Comparison of ENCODE assay signal across 13 cellular contexts in genomic region chr22:18048441-18048898, GRCh38. TPM values are rescaled to one million over a fixed set of nuclear protein-coding genes. Genes with fewer than 3 reads are reported as not detected.
DNase-seq lines count a peak whose midpoint lies in the region; ATAC-seq, FAIRE-seq and TF ChIP-seq lines count a peak whose summit lies in the region.
"Had no signal": no experiment of that assay in that cellular context is flagged by ENCODE, and none has a peak within 500 bp of the region (broad histone marks: within the 10 kb centered on the region; RNA-seq: fewer than 3 reads in every experiment).

No MANE protein-coding gene starts in this region.

- WGBS in GM12878 (ENCODE audit: insufficient coverage, insufficient replicate concordance, low lambda C conversion rate, missing lambda C conversion rate): 63% methylated on average over 29 of the region's 29 CpGs
- WGBS in testis, 2 donors: 53 to 61% methylated on average over 28 to 29 of the region's 29 CpGs

- no peak for FAIRE-seq in GM12878 (lab: Jason Lieb, UNC)

- H4K20me1 ChIP-seq in GM12878 (ENCODE audit: control insufficient read depth, insufficient read depth): no peaks in the 10 kb centered on the region

- no peak for ATAC-seq in GM12878
- no peak for ATAC-seq in memory B cell (ENCODE audit: low read depth)
- no peak for ATAC-seq in GM21367 (IDR thresholded peaks at IDR 0.05; ENCODE audit: unreplicated experiment)
- ATAC-seq in left ventricle myocardium superior: no peak

- in situ Hi-C loops in G401 (cut with HindIII; ENCODE audit: low sequenced_read_pairs) (no loop called here), GM12878 (cut with MboI) (no loop called here)

- intact Hi-C loops in GM12878 (cut with micrococcal nuclease; ENCODE audit: unreplicated experiment) (no loop called here), testis (cut with DNase I; ENCODE audit: low total_unique reads) (no loop called here), left ventricle myocardium superior (cut with micrococcal nuclease) (no loop called here)

- no peak for TF ChIP-seq EP300 in GM12878 (IDR thresholded peaks at IDR 0.05; ENCODE audit: borderline replicate concordance in 1 of 2, control insufficient read depth in 1 of 2, low read depth in 2 of 2, low read length in 2 of 2)

- no peak overlapping the region for H2AFZ ChIP-seq in GM12878 (ENCODE audit: control insufficient read depth, low read depth, low read length)

- SMC1A ChIA-PET in GM12878 (lab: Charles Lee; ENCODE audit: uncharacterized antibody, unreplicated experiment): interaction anchor here (0.9 kb wide), 1 partner anchor 28 kb away, joined by 3 read pairs; no protein-coding TSS in a partner anchor

- POLR2A ChIA-PET in GM12878 (lab: Charles Lee): no interaction called here

- no peaks in the 10 kb centered on the region for H3K79me2 ChIP-seq in GM12878 (ENCODE audit: control insufficient read depth, insufficient read depth, low read length)

- H3K27me3 ChIP-seq in GM12878 (replicated peaks in 1 of 2; ENCODE audit: control insufficient read depth in 2 of 2, insufficient read depth in 2 of 2, low read length in 1 of 2) (no peaks in the 10 kb centered on the region), testis (no peaks in the 10 kb centered on the region)

- H3K27ac ChIP-seq in GM12878 (ENCODE audit: control insufficient read depth, insufficient read depth): no peak overlapping the region
- H3K27ac ChIP-seq in testis: peak overlapping the region in 1 of 2 donors; percentile 50

- BruUV-seq in GM12878 (replicated peaks; lab: Mats Ljungman, UMichigan): no TSS peak

- no peak overlapping the region for H3K4me3 ChIP-seq in GM12878
- peak overlapping the region in 1 of 2 donors; percentile 9 for H3K4me3 ChIP-seq in testis

- peak overlapping the region; percentile 3 for H3K4me3 Mint-ChIP-seq in memory B cell

- RAD21 ChIA-PET in GM12878 (lab: Charles Lee; ENCODE audit: unreplicated experiment): no interaction called here

- H3K27me3 Mint-ChIP-seq in memory B cell: no peaks in the 10 kb centered on the region

- H3K4me1 Mint-ChIP-seq in memory B cell: peaks cover 7% of the 10 kb centered on the region

- H3K9me3 ChIP-seq in GM12878 (replicated peaks; ENCODE audit: control insufficient read depth, insufficient read depth, low read length) (no peaks in the 10 kb centered on the region), testis (no peaks in the 10 kb centered on the region)

- H3K9me3 Mint-ChIP-seq in memory B cell: no peaks in the 10 kb centered on the region

- TF ChIP-seq CTCF in GM12878 (IDR thresholded peaks at IDR 0.05 in 2 of 3, conservative IDR thresholded peaks at IDR 0.05 in 1 of 3; ENCODE audit: control insufficient read depth in 2 of 3, extremely low read depth in 1 of 3, insufficient read depth in 1 of 3, low read depth in 3 of 3, low read length in 3 of 3) (no peak), testis (IDR thresholded peaks at IDR 0.05) (no peak)

- H3K36me3 ChIP-seq in GM12878 (ENCODE audit: control insufficient read depth in 2 of 2, insufficient read depth in 2 of 2, low read length in 1 of 2) (no peaks in the 10 kb centered on the region), testis (ENCODE audit: low read depth, missing control alignments) (no peaks in the 10 kb centered on the region)

- DNase-seq in G401 (ENCODE audit: low spot score): peak; percentile 30
- DNase-seq in GM12878 (ENCODE audit: low read depth, low spot score): no peak
- no peak for DNase-seq in memory B cell (ENCODE audit: low spot score in 2 of 2)
- DNase-seq in testis: peak; percentile 46
- no peak for DNase-seq in HuH-7 (ENCODE audit: low spot score)
- no peak for DNase-seq in left ventricle myocardium superior
- no peak for DNase-seq in NCI-H1694 treated with DMSO at 0.1 percent for 48 hours (lab: John Stamatoyannopoulos, UW)
- DNase-seq: activated CD4-positive, alpha-beta T cell treated with anti-CD3 and anti-CD28 coated beads, Interleukin-2, amount 50 U/mL, for 48 hours; cerebellar nuclear complex; NCI-H1092; NCI-H774; right cardiac atrium had no signal

- no peak for TF ChIP-seq RAD21 in GM12878 (IDR thresholded peaks at IDR 0.05; ENCODE audit: insufficient read depth, low read depth, low read length)

- H3K9ac ChIP-seq in GM12878 (ENCODE audit: control insufficient read depth, insufficient read depth, low read length): no peak overlapping the region

- no peak overlapping the region for H3K27ac Mint-ChIP-seq in memory B cell

- no peak overlapping the region; the same call in 1 of the 2 replicates for H3K4me2 ChIP-seq in GM12878 (ENCODE audit: control insufficient read depth, insufficient read depth)

- no peaks in the 10 kb centered on the region for H3K36me3 Mint-ChIP-seq in memory B cell

- H3K4me1 ChIP-seq in GM12878 (ENCODE audit: control insufficient read depth, insufficient read depth, low read length): no peaks in the 10 kb centered on the region; the same call in 1 of the 2 replicates
- H3K4me1 ChIP-seq in testis: peaks cover 19% of the 10 kb centered on the region

- no peak for TF ChIP-seq POLR2A in GM12878 (IDR thresholded peaks at IDR 0.05; ENCODE audit: low read depth, low read length)
- TF ChIP-seq POLR2A in testis (IDR thresholded peaks at IDR 0.05): no peak

- CTCF ChIA-PET in GM12878 (lab: Yijun Ruan, JAX): interaction anchor here (0.6 kb wide), 1 partner anchor 205 kb away, joined by 4 read pairs; no protein-coding TSS in a partner anchor

TF ChIP-seq in GM12878, 131 proteins besides CTCF, POLR2A, EP300 and RAD21 (continues in another document):
- TF ChIP-seq IKZF1 (conservative IDR thresholded peaks at IDR 0.05): no peak
- no peak for TF ChIP-seq KLF5 (IDR thresholded peaks at IDR 0.05; ENCODE audit: partially characterized antibody)
- no peak for TF ChIP-seq EGR1 (IDR thresholded peaks at IDR 0.05; ENCODE audit: borderline replicate concordance in 1 of 2, low read depth in 2 of 2, low read length in 2 of 2)
- TF ChIP-seq USF1 (IDR thresholded peaks at IDR 0.05; ENCODE audit: borderline replicate concordance, extremely low read length, insufficient read depth, low read depth, low read length): peak; percentile 50
- no peak for TF ChIP-seq ZNF207 (IDR thresholded peaks at IDR 0.05; ENCODE audit: borderline replicate concordance)

RNA-seq across cellular contexts. Expression of gene MICAL3, which starts 24.1 kb away (rescaled TPM):
- total RNA-seq in G401 (2014; rRNA removed; shearing (Covaris generic)): 3.4 and 5.3 TPM in 2 replicates
- total RNA-seq in GM12878 (2013; cell fraction: nucleolus; rRNA removed): 350 and 390 TPM in 2 replicates
- total RNA-seq in GM12878 (2014; rRNA removed) (24.1 and 26.8 TPM in 2 replicates), GM12878 (2014; rRNA removed; fragmentation: Illumina TruSeq; extraction: Trizol) (27.0 and 30.5 TPM in 2 replicates), GM12878 (2021) (88.1 and 92.2 TPM in 2 replicates), testis (100 to 1,000 TPM; 103 to 106 TPM), left ventricle myocardium superior (90.4 TPM)
- polyA plus RNA-seq in GM12878 (2011; ENCODE audit: low read depth): 10.0 TPM
- polyA plus RNA-seq in GM12878 (2011; rRNA removed) (12.6 and 21.2 TPM in 2 replicates), GM12878 (2014; fragmentation: Illumina TruSeq; extraction: Trizol) (44.7 and 57.4 TPM in 2 replicates), GM12878 (2014; fragmentation: Nextera tagmentation; extraction: Ambion mirVana) (1 to 10 TPM; 2.6 to 3.3 TPM), GM12878 (2014; rRNA removed) (30.8 and 36.1 TPM in 2 replicates), GM12878 (2016; fragmentation: Nextera tagmentation; extraction: Ambion mirVana) (10 to 100 TPM; 11.0 to 16.4 TPM), testis (ENCODE audit: insufficient read depth, low read depth, low replicate concordance) (104 TPM)
- 10.7 and 12.7 TPM in 2 replicates for polyA plus RNA-seq in GM12878 (2011; cell fraction: cytosol; rRNA removed)
- polyA plus RNA-seq in GM12878 (2011; cell fraction: nucleus; rRNA removed): 68.4 and 143 TPM in 2 replicates
- 17.8 and 21.9 TPM in 2 replicates for polyA plus RNA-seq in GM12878 (2012)
- 47.1 and 52.2 TPM in 2 replicates for polyA minus RNA-seq in GM12878 (2011; rRNA and poly(A)+ RNA removed)
- 18.7 and 21.0 TPM in 2 replicates for polyA minus RNA-seq in GM12878 (2011; cell fraction: cytosol; rRNA and poly(A)+ RNA removed)
- 46.8 and 73.0 TPM in 2 replicates for polyA minus RNA-seq in GM12878 (2011; cell fraction: nucleus; rRNA and poly(A)+ RNA removed)

RNA-seq across cellular contexts. Expression of gene PEX26, which starts 29.3 kb away (rescaled TPM):
- total RNA-seq in G401 (2014; rRNA removed; shearing (Covaris generic)): 13.7 and 20.7 TPM in 2 replicates
- 32.1 and 35.1 TPM in 2 replicates for total RNA-seq in GM12878 (2013; cell fraction: nucleolus; rRNA removed)
- total RNA-seq in GM12878 (2014; rRNA removed) (24.1 and 25.8 TPM in 2 replicates), GM12878 (2014; rRNA removed; fragmentation: Illumina TruSeq; extraction: Trizol) (16.6 and 19.7 TPM in 2 replicates), GM12878 (2021) (50.0 and 50.8 TPM in 2 replicates), testis (10 to 100 TPM; 29.1 to 33.4 TPM), left ventricle myocardium superior (20.6 TPM)
- polyA plus RNA-seq in GM12878 (2011; ENCODE audit: low read depth): 10.9 TPM
- polyA plus RNA-seq in GM12878 (2011; rRNA removed) (21.5 and 29.1 TPM in 2 replicates), GM12878 (2014; fragmentation: Illumina TruSeq; extraction: Trizol) (15.3 and 25.2 TPM in 2 replicates), GM12878 (2014; fragmentation: Nextera tagmentation; extraction: Ambion mirVana) (1 to 10 TPM in 1 of 2 experiments, under 1 TPM in 1; 0.79 to 1.1 TPM), GM12878 (2014; rRNA removed) (35.5 and 39.9 TPM in 2 replicates), GM12878 (2016; fragmentation: Nextera tagmentation; extraction: Ambion mirVana) (1 to 10 TPM; 6.2 to 6.9 TPM), testis (ENCODE audit: insufficient read depth, low read depth, low replicate concordance) (16.8 TPM)
- polyA plus RNA-seq in GM12878 (2011; cell fraction: cytosol; rRNA removed): 45.9 and 46.4 TPM in 2 replicates
- polyA plus RNA-seq in GM12878 (2011; cell fraction: nucleus; rRNA removed): 21.1 and 25.5 TPM in 2 replicates
- polyA plus RNA-seq in GM12878 (2012): 20.4 and 25.0 TPM in 2 replicates
- polyA minus RNA-seq in GM12878 (2011; rRNA and poly(A)+ RNA removed): 35.8 and 47.0 TPM in 2 replicates
- polyA minus RNA-seq in GM12878 (2011; cell fraction: cytosol; rRNA and poly(A)+ RNA removed): 16.1 and 18.3 TPM in 2 replicates
- polyA minus RNA-seq in GM12878 (2011; cell fraction: nucleus; rRNA and poly(A)+ RNA removed): 8.1 and 13.5 TPM in 2 replicates

Comparison
In these comparisons a context has a peak if more than half of its experiments do, and no peak if none do; other contexts are left out.
1. DNase-seq: peak in G401 (single experiment) and testis (single experiment); none in GM12878 (single experiment), memory B cell (0 of 2), HuH-7 (single experiment), left ventricle myocardium superior (single experiment) and NCI-H1694 treated with DMSO at 0.1 percent for 48 hours (single experiment).